8 cellular contexts compared by ENCODE assay signal in the genomic region with DNA sequence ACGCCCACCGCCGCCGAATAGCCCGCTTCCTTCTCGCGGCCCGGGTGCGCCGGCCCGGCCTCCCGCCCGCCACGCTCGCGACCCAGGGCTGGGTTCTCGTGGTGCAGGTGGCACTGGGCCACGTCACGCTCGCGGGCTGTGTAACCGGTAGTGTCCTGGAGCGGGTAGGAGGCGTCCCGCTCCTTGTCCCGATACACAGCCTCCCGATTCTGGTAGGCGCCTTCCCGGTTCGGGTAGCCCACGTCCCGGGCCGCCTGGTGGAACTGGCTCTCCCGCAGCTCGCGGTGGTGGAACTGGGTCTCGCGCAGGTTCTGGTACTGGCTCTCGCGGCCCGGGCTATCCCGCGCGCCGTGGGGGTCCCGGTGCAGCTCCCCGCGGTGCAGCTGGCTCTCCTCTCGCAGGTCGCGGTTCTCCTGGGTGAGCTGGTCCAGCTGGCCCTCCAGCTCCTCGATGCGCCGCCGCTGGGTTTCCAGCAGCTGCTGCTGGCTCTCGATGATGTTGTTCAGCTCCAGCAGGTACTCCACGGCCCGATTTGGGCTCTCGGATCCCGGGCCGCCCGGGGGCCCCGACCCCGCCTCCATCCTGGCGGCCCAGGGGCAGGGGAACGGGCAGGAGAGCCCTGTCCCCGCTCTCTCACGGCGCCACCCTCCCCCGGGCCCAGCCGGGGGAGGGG. TPM values are rescaled to one million over a fixed set of nuclear protein-coding genes. Genes with fewer than 3 reads are reported as not detected.
DNase-seq lines count a peak whose midpoint lies in the region; ATAC-seq and TF ChIP-seq lines count a peak whose summit lies in the region.

No MANE protein-coding gene starts in this region.

- H3K27me3 ChIP-seq in hepatocyte (peaks cover 14% of the 10 kb centered on the region), smooth muscle cell (ENCODE audit: low read depth) (peaks cover 43% of the 10 kb centered on the region)

- no peaks in the 10 kb centered on the region for H3K36me3 ChIP-seq in hepatocyte (replicated peaks; ENCODE audit: insufficient read depth, low read depth)
- H3K36me3 ChIP-seq in smooth muscle cell (ENCODE audit: low read depth), result no peaks in the 10 kb centered on the region

- ATAC-seq in HG02759 (IDR thresholded peaks at IDR 0.05; ENCODE audit: unreplicated experiment), result no peak
- ATAC-seq in HG02973 (IDR thresholded peaks at IDR 0.05; ENCODE audit: unreplicated experiment), result no peak

- H3K4me3 ChIP-seq in hepatocyte, result peak overlapping the region; percentile 52
- H3K4me3 ChIP-seq in smooth muscle cell, result peak overlapping the region; percentile 55

- peaks cover 44% of the 10 kb centered on the region for H3K27me3 Mint-ChIP-seq in activated naive CD4-positive, alpha-beta T cell treated with anti-CD3 and anti-CD28 coated beads for 36 hours (ENCODE audit: low read depth)

- no peaks in the 10 kb centered on the region for H3F3A ChIP-seq in smooth muscle cell (ENCODE audit: low read depth)

- no peak overlapping the region for H3K27ac Mint-ChIP-seq in activated naive CD4-positive, alpha-beta T cell treated with anti-CD3 and anti-CD28 coated beads for 36 hours

- H3K9ac ChIP-seq in smooth muscle cell (ENCODE audit: low read depth), result no peak overlapping the region

- H3K9me3 ChIP-seq in hepatocyte (ENCODE audit: low read depth) (no peaks in the 10 kb centered on the region), smooth muscle cell (replicated peaks; ENCODE audit: low read depth) (no peaks in the 10 kb centered on the region)

- peak overlapping the region; percentile 94 for H3K4me2 ChIP-seq in hepatocyte
- peak overlapping the region; percentile 89 for H3K4me2 ChIP-seq in smooth muscle cell

- TF ChIP-seq CTCF in hepatocyte (IDR thresholded peaks at IDR 0.05; ENCODE audit: poor library complexity), result no peak
- no peak for TF ChIP-seq CTCF in smooth muscle cell (IDR thresholded peaks at IDR 0.05; ENCODE audit: borderline replicate concordance, insufficient read depth, poor library complexity, severe bottlenecking)

- H3K4me1 ChIP-seq in hepatocyte (ENCODE audit: insufficient read depth) (no peaks in the 10 kb centered on the region), smooth muscle cell (ENCODE audit: low read depth) (no peaks in the 10 kb centered on the region)

- no peaks in the 10 kb centered on the region for H3K9me3 Mint-ChIP-seq in activated naive CD4-positive, alpha-beta T cell treated with anti-CD3 and anti-CD28 coated beads for 36 hours

- H2AFZ ChIP-seq in hepatocyte (peak overlapping the region; percentile 26), smooth muscle cell (ENCODE audit: low read depth) (peak overlapping the region; percentile 58)

- H3K27ac ChIP-seq in hepatocyte, result no peak overlapping the region
- H3K27ac ChIP-seq in smooth muscle cell (ENCODE audit: low read depth), result no peak overlapping the region

- no peaks in the 10 kb centered on the region for H3K9me2 ChIP-seq in hepatocyte (replicated peaks; ENCODE audit: insufficient read depth)

- intact Hi-C loops in activated naive CD4-positive, alpha-beta T cell treated with anti-CD3 and anti-CD28 coated beads for 36 hours (cut with micrococcal nuclease), result no loop called here

- no peaks in the 10 kb centered on the region for H3K79me2 ChIP-seq in hepatocyte
- no peaks in the 10 kb centered on the region for H3K79me2 ChIP-seq in smooth muscle cell (ENCODE audit: low read depth)

- peak; percentile 6 for DNase-seq in NCI-H146 (lab: John Stamatoyannopoulos, UW)
- no peak for DNase-seq in NCI-H146 treated with DMSO at 0.1 percent for 48 hours (lab: John Stamatoyannopoulos, UW; ENCODE audit: unreplicated experiment)
- peak; percentile 33 for DNase-seq in activated naive CD4-positive, alpha-beta T cell treated with anti-CD3 and anti-CD28 coated beads for 36 hours
- DNase-seq in hepatocyte (ENCODE audit: low spot score), result peak; percentile 16
- no peak for DNase-seq in smooth muscle cell (lab: John Stamatoyannopoulos, UW; ENCODE audit: unreplicated experiment)
- no peak for DNase-seq in effector CD8-positive, alpha-beta T cell (lab: John Stamatoyannopoulos, UW)

- CTCF ChIA-PET in activated naive CD4-positive, alpha-beta T cell treated with anti-CD3 and anti-CD28 coated beads for 36 hours (lab: Charles Lee), result interaction anchor here (0.5 to 4.9 kb wide), 4 partner anchors 115 to 987 kb away, joined by 4 to 38 read pairs (median 15); no protein-coding TSS in a partner anchor

- H3K4me3 Mint-ChIP-seq in activated naive CD4-positive, alpha-beta T cell treated with anti-CD3 and anti-CD28 coated beads for 36 hours, result no peak overlapping the region

- no peaks in the 10 kb centered on the region for H3K36me3 Mint-ChIP-seq in activated naive CD4-positive, alpha-beta T cell treated with anti-CD3 and anti-CD28 coated beads for 36 hours (ENCODE audit: low read depth)

- H3K4me1 Mint-ChIP-seq in activated naive CD4-positive, alpha-beta T cell treated with anti-CD3 and anti-CD28 coated beads for 36 hours (ENCODE audit: low read depth), result peaks cover 13% of the 10 kb centered on the region

- whole genome bisulfite sequencing in hepatocyte (ENCODE audit: low lambda C conversion rate, missing lambda C conversion rate), result 41% methylated on average over 51 of the region's 71 CpGs
- 43% methylated on average over 35 of the region's 71 CpGs for WGBS in smooth muscle cell (ENCODE audit: low lambda C conversion rate)

- H4K20me1 ChIP-seq in hepatocyte (ENCODE audit: insufficient read depth, poor library complexity, severe bottlenecking) (no peaks in the 10 kb centered on the region), smooth muscle cell (ENCODE audit: low read depth) (no peaks in the 10 kb centered on the region)

RNA-seq across cellular contexts. Expression of gene IQSEC2, which starts 39.3 kb away (rescaled TPM):
- total RNA-seq in activated naive CD4-positive, alpha-beta T cell treated with anti-CD3 and anti-CD28 coated beads for 36 hours, result under 1 TPM; 0.20 to 0.48 TPM
- total RNA-seq in hepatocyte (7.0 and 8.4 TPM in 2 replicates), smooth muscle cell (3.8 and 6.9 TPM in 2 replicates)
- polyA plus RNA-seq in hepatocyte (3.7 and 4.4 TPM in 2 replicates), smooth muscle cell (4.2 and 5.2 TPM in 2 replicates)

Comparison
In these comparisons a context has a peak if more than half of its experiments do, and no peak if none do; other contexts are left out.
1. DNase-seq: peak in NCI-H146 (single experiment), activated naive CD4-positive, alpha-beta T cell treated with anti-CD3 and anti-CD28 coated beads for 36 hours (single experiment) and hepatocyte (single experiment); none in NCI-H146 treated with DMSO at 0.1 percent for 48 hours (single experiment), smooth muscle cell (single experiment) and effector CD8-positive, alpha-beta T cell (single experiment).